ENCODE assay signal across 1 cellular context in the genomic region with DNA sequence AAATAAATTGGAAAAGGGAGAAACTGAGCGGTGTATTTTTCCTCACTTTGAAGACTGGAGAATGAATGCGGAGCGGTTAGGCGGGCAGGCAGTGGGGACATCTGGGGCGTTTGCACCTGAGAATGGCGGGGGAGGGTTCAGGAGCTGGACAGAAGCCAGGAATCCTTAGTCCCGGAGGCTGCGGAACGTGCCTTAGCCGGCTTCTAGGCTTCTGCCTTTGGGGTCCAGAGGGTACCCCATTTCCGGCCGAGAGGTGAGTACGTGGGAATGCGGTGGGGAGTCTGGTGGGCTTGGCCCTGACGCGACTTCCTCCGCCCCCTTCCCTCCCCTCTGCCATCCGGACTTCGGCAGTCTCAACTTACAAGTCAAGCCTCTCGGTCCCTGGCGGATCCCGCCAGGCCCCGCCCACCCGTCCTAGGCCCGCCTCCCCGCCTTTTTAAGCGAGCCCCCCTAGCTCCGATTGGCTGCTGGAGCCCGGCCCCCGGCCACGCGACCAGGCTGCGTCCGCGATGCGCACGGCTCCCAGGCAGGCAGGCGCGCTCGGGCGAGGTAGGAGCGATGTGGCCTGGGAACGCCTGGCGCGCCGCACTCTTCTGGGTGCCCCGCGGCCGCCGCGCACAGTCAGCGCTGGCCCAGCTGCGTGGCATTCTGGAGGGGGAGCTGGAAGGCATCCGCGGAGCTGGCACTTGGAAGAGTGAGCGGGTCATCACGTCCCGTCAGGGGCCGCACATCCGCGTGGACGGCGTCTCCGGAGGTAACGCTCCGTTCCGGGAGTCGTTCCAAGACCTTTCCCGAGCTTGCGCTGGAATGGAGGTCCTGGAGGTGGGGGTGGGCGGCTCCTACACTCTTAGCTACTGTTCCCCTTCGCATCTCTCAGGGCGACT.
TF ChIP-seq lines count a peak whose summit lies in the region.

Gene GCAT, plus strand, starts transcription at position 525 of the 884 bp plus-strand sequence. Its CDS starts 34 bp downstream, at position 559.

TF ChIP-seq in HEK293, 187 proteins besides CTCF, POLR2A, EP300 and RAD21 (continued from another document and continues in another):
- TF ChIP-seq, protein P1, sequence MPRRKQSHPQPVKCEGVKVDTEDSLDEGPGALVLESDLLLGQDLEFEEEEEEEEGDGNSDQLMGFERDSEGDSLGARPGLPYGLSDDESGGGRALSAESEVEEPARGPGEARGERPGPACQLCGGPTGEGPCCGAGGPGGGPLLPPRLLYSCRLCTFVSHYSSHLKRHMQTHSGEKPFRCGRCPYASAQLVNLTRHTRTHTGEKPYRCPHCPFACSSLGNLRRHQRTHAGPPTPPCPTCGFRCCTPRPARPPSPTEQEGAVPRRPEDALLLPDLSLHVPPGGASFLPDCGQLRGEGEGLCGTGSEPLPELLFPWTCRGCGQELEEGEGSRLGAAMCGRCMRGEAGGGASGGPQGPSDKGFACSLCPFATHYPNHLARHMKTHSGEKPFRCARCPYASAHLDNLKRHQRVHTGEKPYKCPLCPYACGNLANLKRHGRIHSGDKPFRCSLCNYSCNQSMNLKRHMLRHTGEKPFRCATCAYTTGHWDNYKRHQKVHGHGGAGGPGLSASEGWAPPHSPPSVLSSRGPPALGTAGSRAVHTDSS (tag by site-specific recombination; IDR thresholded peaks at IDR 0.05): no peak
- TF ChIP-seq ZNF501 (tag by site-specific recombination; IDR thresholded peaks at IDR 0.05) (peak; percentile 17; the same call in 1 of the 2 replicates), ZNF529 (tag by site-specific recombination; IDR thresholded peaks at IDR 0.05; ENCODE audit: insufficient replicate concordance) (no peak), IKZF3 (tag by site-specific recombination; IDR thresholded peaks at IDR 0.05) (peak; percentile 77), ZNF37A (tag by site-specific recombination; IDR thresholded peaks at IDR 0.05) (no peak), ZNF521 (tag by site-specific recombination; IDR thresholded peaks at IDR 0.05) (no peak), ZNF132 (tag by site-specific recombination; IDR thresholded peaks at IDR 0.05; ENCODE audit: borderline replicate concordance) (no peak), HOXA7 (CRISPR knock-in tag; IDR thresholded peaks at IDR 0.05; ENCODE audit: borderline replicate concordance) (no peak), ZNF837 (tag by site-specific recombination; IDR thresholded peaks at IDR 0.05) (peak; percentile 95; the same call in 1 of the 2 replicates), ZSCAN23 (tag by site-specific recombination; IDR thresholded peaks at IDR 0.05) (0 out of 2 replicates have a peak, but pooled peaks have one; percentile 21), KLF16 (tag by site-specific recombination; IDR thresholded peaks at IDR 0.05) (peak; percentile 54), MZF1 (tag by site-specific recombination; IDR thresholded peaks at IDR 0.05; ENCODE audit: borderline replicate concordance) (no peak), SP7 (tag by site-specific recombination; IDR thresholded peaks at IDR 0.05) (peak; percentile 66), SETDB1 (IDR thresholded peaks at IDR 0.05; ENCODE audit: insufficient read length, low read length) (no peak), KLF9 (tag by site-specific recombination; IDR thresholded peaks at IDR 0.05; ENCODE audit: low read depth) (peak; percentile 95), KLF1 (tag by site-specific recombination; IDR thresholded peaks at IDR 0.05) (peak; percentile 70; the same call in 1 of the 2 replicates), ZBTB17 (tag by site-specific recombination; IDR thresholded peaks at IDR 0.05) (peak; percentile 95), ZNF558 (tag by site-specific recombination; IDR thresholded peaks at IDR 0.05) (no peak), PRDM2 (tag by site-specific recombination; IDR thresholded peaks at IDR 0.05; ENCODE audit: borderline replicate concordance) (no peak), GFI1B (tag by site-specific recombination; IDR thresholded peaks at IDR 0.05) (no peak), SALL2 (tag by site-specific recombination; IDR thresholded peaks at IDR 0.05; ENCODE audit: borderline replicate concordance) (no peak), ZNF677 (tag by site-specific recombination; IDR thresholded peaks at IDR 0.05) (no peak), ZNF394 (tag by site-specific recombination; IDR thresholded peaks at IDR 0.05; ENCODE audit: borderline replicate concordance) (peak; percentile 28), ZBTB7A (tag by site-specific recombination; IDR thresholded peaks at IDR 0.05; ENCODE audit: low read depth) (peak; percentile 85), ZNF248 (tag by site-specific recombination; IDR thresholded peaks at IDR 0.05) (no peak), ZNF664 (tag by site-specific recombination; IDR thresholded peaks at IDR 0.05) (no peak), ZNF571 (tag by site-specific recombination; IDR thresholded peaks at IDR 0.05) (no peak), ZNF473 (tag by site-specific recombination; IDR thresholded peaks at IDR 0.05) (no peak), ZNF324 (tag by site-specific recombination; IDR thresholded peaks at IDR 0.05) (0 out of 2 replicates have a peak, but pooled peaks have one; percentile 18), ZNF341 (tag by site-specific recombination; IDR thresholded peaks at IDR 0.05; ENCODE audit: low read depth) (peak; percentile 82), EGR2 (tag by site-specific recombination; IDR thresholded peaks at IDR 0.05; ENCODE audit: low read depth) (peak; percentile 79), ZNF449 (tag by site-specific recombination; IDR thresholded peaks at IDR 0.05) (0 out of 2 replicates have a peak, but pooled peaks have one; percentile 12)
- TF ChIP-seq, protein P2, sequence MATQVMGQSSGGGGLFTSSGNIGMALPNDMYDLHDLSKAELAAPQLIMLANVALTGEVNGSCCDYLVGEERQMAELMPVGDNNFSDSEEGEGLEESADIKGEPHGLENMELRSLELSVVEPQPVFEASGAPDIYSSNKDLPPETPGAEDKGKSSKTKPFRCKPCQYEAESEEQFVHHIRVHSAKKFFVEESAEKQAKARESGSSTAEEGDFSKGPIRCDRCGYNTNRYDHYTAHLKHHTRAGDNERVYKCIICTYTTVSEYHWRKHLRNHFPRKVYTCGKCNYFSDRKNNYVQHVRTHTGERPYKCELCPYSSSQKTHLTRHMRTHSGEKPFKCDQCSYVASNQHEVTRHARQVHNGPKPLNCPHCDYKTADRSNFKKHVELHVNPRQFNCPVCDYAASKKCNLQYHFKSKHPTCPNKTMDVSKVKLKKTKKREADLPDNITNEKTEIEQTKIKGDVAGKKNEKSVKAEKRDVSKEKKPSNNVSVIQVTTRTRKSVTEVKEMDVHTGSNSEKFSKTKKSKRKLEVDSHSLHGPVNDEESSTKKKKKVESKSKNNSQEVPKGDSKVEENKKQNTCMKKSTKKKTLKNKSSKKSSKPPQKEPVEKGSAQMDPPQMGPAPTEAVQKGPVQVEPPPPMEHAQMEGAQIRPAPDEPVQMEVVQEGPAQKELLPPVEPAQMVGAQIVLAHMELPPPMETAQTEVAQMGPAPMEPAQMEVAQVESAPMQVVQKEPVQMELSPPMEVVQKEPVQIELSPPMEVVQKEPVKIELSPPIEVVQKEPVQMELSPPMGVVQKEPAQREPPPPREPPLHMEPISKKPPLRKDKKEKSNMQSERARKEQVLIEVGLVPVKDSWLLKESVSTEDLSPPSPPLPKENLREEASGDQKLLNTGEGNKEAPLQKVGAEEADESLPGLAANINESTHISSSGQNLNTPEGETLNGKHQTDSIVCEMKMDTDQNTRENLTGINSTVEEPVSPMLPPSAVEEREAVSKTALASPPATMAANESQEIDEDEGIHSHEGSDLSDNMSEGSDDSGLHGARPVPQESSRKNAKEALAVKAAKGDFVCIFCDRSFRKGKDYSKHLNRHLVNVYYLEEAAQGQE (tag by site-specific recombination; IDR thresholded peaks at IDR 0.05): peak; percentile 83
- TF ChIP-seq, protein P3, sequence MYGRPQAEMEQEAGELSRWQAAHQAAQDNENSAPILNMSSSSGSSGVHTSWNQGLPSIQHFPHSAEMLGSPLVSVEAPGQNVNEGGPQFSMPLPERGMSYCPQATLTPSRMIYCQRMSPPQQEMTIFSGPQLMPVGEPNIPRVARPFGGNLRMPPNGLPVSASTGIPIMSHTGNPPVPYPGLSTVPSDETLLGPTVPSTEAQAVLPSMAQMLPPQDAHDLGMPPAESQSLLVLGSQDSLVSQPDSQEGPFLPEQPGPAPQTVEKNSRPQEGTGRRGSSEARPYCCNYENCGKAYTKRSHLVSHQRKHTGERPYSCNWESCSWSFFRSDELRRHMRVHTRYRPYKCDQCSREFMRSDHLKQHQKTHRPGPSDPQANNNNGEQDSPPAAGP (tag by site-specific recombination; IDR thresholded peaks at IDR 0.05): 0 out of 2 replicates have a peak, but pooled peaks have one; percentile 14
- TF ChIP-seq, protein P4, sequence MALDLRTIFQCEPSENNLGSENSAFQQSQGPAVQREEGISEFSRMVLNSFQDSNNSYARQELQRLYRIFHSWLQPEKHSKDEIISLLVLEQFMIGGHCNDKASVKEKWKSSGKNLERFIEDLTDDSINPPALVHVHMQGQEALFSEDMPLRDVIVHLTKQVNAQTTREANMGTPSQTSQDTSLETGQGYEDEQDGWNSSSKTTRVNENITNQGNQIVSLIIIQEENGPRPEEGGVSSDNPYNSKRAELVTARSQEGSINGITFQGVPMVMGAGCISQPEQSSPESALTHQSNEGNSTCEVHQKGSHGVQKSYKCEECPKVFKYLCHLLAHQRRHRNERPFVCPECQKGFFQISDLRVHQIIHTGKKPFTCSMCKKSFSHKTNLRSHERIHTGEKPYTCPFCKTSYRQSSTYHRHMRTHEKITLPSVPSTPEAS (tag by site-specific recombination; IDR thresholded peaks at IDR 0.05): no peak
- TF ChIP-seq, protein P5, sequence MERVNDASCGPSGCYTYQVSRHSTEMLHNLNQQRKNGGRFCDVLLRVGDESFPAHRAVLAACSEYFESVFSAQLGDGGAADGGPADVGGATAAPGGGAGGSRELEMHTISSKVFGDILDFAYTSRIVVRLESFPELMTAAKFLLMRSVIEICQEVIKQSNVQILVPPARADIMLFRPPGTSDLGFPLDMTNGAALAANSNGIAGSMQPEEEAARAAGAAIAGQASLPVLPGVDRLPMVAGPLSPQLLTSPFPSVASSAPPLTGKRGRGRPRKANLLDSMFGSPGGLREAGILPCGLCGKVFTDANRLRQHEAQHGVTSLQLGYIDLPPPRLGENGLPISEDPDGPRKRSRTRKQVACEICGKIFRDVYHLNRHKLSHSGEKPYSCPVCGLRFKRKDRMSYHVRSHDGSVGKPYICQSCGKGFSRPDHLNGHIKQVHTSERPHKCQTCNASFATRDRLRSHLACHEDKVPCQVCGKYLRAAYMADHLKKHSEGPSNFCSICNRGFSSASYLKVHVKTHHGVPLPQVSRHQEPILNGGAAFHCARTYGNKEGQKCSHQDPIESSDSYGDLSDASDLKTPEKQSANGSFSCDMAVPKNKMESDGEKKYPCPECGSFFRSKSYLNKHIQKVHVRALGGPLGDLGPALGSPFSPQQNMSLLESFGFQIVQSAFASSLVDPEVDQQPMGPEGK (tag by site-specific recombination; IDR thresholded peaks at IDR 0.05): peak; percentile 97
- TF ChIP-seq, protein P6, sequence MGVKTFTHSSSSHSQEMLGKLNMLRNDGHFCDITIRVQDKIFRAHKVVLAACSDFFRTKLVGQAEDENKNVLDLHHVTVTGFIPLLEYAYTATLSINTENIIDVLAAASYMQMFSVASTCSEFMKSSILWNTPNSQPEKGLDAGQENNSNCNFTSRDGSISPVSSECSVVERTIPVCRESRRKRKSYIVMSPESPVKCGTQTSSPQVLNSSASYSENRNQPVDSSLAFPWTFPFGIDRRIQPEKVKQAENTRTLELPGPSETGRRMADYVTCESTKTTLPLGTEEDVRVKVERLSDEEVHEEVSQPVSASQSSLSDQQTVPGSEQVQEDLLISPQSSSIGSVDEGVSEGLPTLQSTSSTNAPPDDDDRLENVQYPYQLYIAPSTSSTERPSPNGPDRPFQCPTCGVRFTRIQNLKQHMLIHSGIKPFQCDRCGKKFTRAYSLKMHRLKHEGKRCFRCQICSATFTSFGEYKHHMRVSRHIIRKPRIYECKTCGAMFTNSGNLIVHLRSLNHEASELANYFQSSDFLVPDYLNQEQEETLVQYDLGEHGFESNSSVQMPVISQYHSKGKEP (tag by site-specific recombination; IDR thresholded peaks at IDR 0.05): peak; percentile 19; the same call in 1 of the 2 replicates
